ENCODE assay signal across 11 cellular contexts in genomic region chrX:143635915-143636314, GRCh38. TPM values are rescaled to one million over a fixed set of nuclear protein-coding genes. Genes with fewer than 3 reads are reported as not detected.
DNase-seq lines count a peak whose midpoint lies in the region; ATAC-seq and TF ChIP-seq lines count a peak whose summit lies in the region.
"Had no signal": no experiment of that assay in that cellular context is flagged by ENCODE, and none has a peak within 500 bp of the region (broad histone marks: within the 10 kb centered on the region; RNA-seq: fewer than 3 reads in every experiment).

Gene SLITRK4 (minus strand): TSS chrX:143636101. CDS start chrX:143631108, 4,993 bp downstream.

- H3K4me3 Mint-ChIP-seq in activated T-cell treated with anti-CD3 and anti-CD28 coated beads, Interleukin-2, amount 50 U/mL, for 72 hours, result no peak within 1 kb of the TSS
- H3K4me3 Mint-ChIP-seq: activated CD8-positive, alpha-beta memory T cell treated with anti-CD3 and anti-CD28 coated beads, Interleukin-2, amount 10 ng/mL, durations not matched to agents 7 days and 5 days had no signal

- intact Hi-C loops in dorsolateral prefrontal cortex (cut with DNase I), result no loop called here

- H3K23ac ChIP-seq in mesendoderm (ENCODE audit: low read length), result no peak within 1 kb of the TSS

- H2BK5ac ChIP-seq in mesendoderm (ENCODE audit: low read length), result no peak within 1 kb of the TSS

- TF ChIP-seq CTCF in dorsolateral prefrontal cortex (IDR thresholded peaks at IDR 0.05 in 54 of 56, conservative IDR thresholded peaks at IDR 0.05 in 2 of 56; ENCODE audit: low read depth in 1 of 56, partially characterized antibody in 56 of 56), result no peak

- peaks cover 5% of the 10 kb centered on the region for H3K4me1 Mint-ChIP-seq in activated T-cell treated with anti-CD3 and anti-CD28 coated beads, Interleukin-2, amount 50 U/mL, for 72 hours (ENCODE audit: low read depth)
- H3K4me1 Mint-ChIP-seq: activated CD8-positive, alpha-beta memory T cell treated with anti-CD3 and anti-CD28 coated beads, Interleukin-2, amount 10 ng/mL, durations not matched to agents 7 days and 5 days had no signal

- H3K27me3 Mint-ChIP-seq in activated T-cell treated with anti-CD3 and anti-CD28 coated beads, Interleukin-2, amount 50 U/mL, for 72 hours (ENCODE audit: low read depth), result peaks cover 35% of the 10 kb centered on the region

- no peak within 1 kb of the TSS for H2AK5ac ChIP-seq in mesendoderm (ENCODE audit: low read length)

- H3K4me3 ChIP-seq in dorsolateral prefrontal cortex (peak within 1 kb of the TSS in 58 of 59 donors; percentile 4 to 70 (median 54)), mesendoderm (ENCODE audit: low read length) (peak within 1 kb of the TSS; percentile 57), subcutaneous abdominal adipose tissue (ENCODE audit: low read depth in 1 of 5, low read length in 5 of 5) (peak within 1 kb of the TSS; percentile 33 to 69 (median 53))
- H3K4me3 ChIP-seq: SJSA1 had no signal

- H3K4me1 ChIP-seq in mesendoderm (ENCODE audit: control insufficient read depth, low read depth, low read length) (no peaks in the 10 kb centered on the region), subcutaneous abdominal adipose tissue (ENCODE audit: control insufficient read depth in 5 of 5, insufficient read depth in 5 of 5, low read length in 5 of 5) (peaks cover 0 to 22% (median 18%) of the 10 kb centered on the region in 5 donors)
- H3K4me1 ChIP-seq: SJSA1 had no signal

- H3K27ac Mint-ChIP-seq in activated T-cell treated with anti-CD3 and anti-CD28 coated beads, Interleukin-2, amount 50 U/mL, for 72 hours, result no peak within 1 kb of the TSS
- H3K27ac Mint-ChIP-seq: activated CD8-positive, alpha-beta memory T cell treated with anti-CD3 and anti-CD28 coated beads, Interleukin-2, amount 10 ng/mL, durations not matched to agents 7 days and 5 days had no signal

- DNase-seq in NCI-H460 (ENCODE audit: extremely low read depth, low read depth) (no peak), dorsolateral prefrontal cortex (peak in 4 of 10 donors; percentile 26 to 57 (median 38)), mesendoderm (peak; percentile 95), NCI-H2107 (lab: John Stamatoyannopoulos, UW) (no peak)
- no peak for DNase-seq in activated T-cell treated with anti-CD3 and anti-CD28 coated beads, Interleukin-2, amount 50 U/mL, for 72 hours
- DNase-seq: activated CD8-positive, alpha-beta memory T cell treated with anti-CD3 and anti-CD28 coated beads, Interleukin-2, amount 10 ng/mL, durations not matched to agents 7 days and 5 days; DND-41 had no signal

- H3K27me3 ChIP-seq in dorsolateral prefrontal cortex (peaks cover 0 to 62% (median 30%) of the 10 kb centered on the region in 45 donors), mesendoderm (ENCODE audit: insufficient read depth, low read length, poor library complexity) (no peaks in the 10 kb centered on the region), subcutaneous abdominal adipose tissue (ENCODE audit: control insufficient read depth in 5 of 5, insufficient read depth in 4 of 5, low read length in 5 of 5) (peaks cover under 1 to 21% (median 11%) of the 10 kb centered on the region in 5 donors)
- H3K27me3 ChIP-seq: SJSA1 had no signal

- WGBS in mesendoderm (ENCODE audit: extremely low coverage, insufficient coverage, low lambda C conversion rate), result no CpG with 5 or more reads among the region's 10 CpGs

- H3K4me2 ChIP-seq in mesendoderm (ENCODE audit: low read length), result peak within 1 kb of the TSS; percentile 40

- H3K79me2 ChIP-seq in mesendoderm (ENCODE audit: control insufficient read depth, insufficient read depth, low read length), result no peaks in the 10 kb centered on the region

- no peaks in the 10 kb centered on the region for H3K79me1 ChIP-seq in mesendoderm (ENCODE audit: low read length)

- H3K9ac ChIP-seq in mesendoderm (ENCODE audit: low read length), result peak within 1 kb of the TSS; percentile 45
- H3K9ac ChIP-seq in subcutaneous abdominal adipose tissue (ENCODE audit: low read length in 5 of 5), result no peak within 1 kb of the TSS

- H3K9me3 Mint-ChIP-seq in activated T-cell treated with anti-CD3 and anti-CD28 coated beads, Interleukin-2, amount 50 U/mL, for 72 hours, result peaks cover 0 to 4% of the 10 kb centered on the region in 2 donors

- peak within 1 kb of the TSS in 29 of 59 donors; percentile 16 to 74 (median 53) for H3K27ac ChIP-seq in dorsolateral prefrontal cortex
- H3K27ac ChIP-seq in mesendoderm (ENCODE audit: low read depth, low read length), result peak within 1 kb of the TSS; percentile 60
- H3K27ac ChIP-seq in subcutaneous abdominal adipose tissue (ENCODE audit: low read depth, low read length), result no peak within 1 kb of the TSS
- H3K27ac ChIP-seq: SJSA1 had no signal

- H4K5ac ChIP-seq in mesendoderm (ENCODE audit: low read length), result no peak within 1 kb of the TSS

- H3K36me3 ChIP-seq in mesendoderm (ENCODE audit: control insufficient read depth, insufficient read depth, low read length) (no peaks in the 10 kb centered on the region), subcutaneous abdominal adipose tissue (ENCODE audit: control insufficient read depth in 5 of 5, insufficient read depth in 5 of 5, low read length in 5 of 5) (no peaks in the 10 kb centered on the region)
- H3K36me3 ChIP-seq: SJSA1 had no signal

- H4K8ac ChIP-seq in mesendoderm (ENCODE audit: low read depth, low read length), result no peak within 1 kb of the TSS

- H3K36me3 Mint-ChIP-seq in activated T-cell treated with anti-CD3 and anti-CD28 coated beads, Interleukin-2, amount 50 U/mL, for 72 hours (ENCODE audit: insufficient read depth in 2 of 2), result peaks cover 1 to 7% of the 10 kb centered on the region in 2 donors

- peak within 1 kb of the TSS; percentile 60 for H3K56ac ChIP-seq in mesendoderm (ENCODE audit: low read length)

- H3K4ac ChIP-seq in mesendoderm (ENCODE audit: low read depth, low read length), result no peak within 1 kb of the TSS

- peak within 1 kb of the TSS; percentile 68 for H3K18ac ChIP-seq in mesendoderm (ENCODE audit: low read length)

- H2BK15ac ChIP-seq in mesendoderm (replicated peaks; ENCODE audit: low read depth), result peak within 1 kb of the TSS; percentile 25

- no peaks in the 10 kb centered on the region for H3K9me3 ChIP-seq in subcutaneous abdominal adipose tissue (ENCODE audit: control insufficient read depth in 5 of 5, low read length in 5 of 5)
- H3K9me3 ChIP-seq: SJSA1 had no signal

- no peak for ATAC-seq in activated T-cell treated with anti-CD3 and anti-CD28 coated beads, Interleukin-2, amount 50 U/mL, for 72 hours (replicated peaks in 1 of 2)
- ATAC-seq in GM19452 (IDR thresholded peaks at IDR 0.05; ENCODE audit: unreplicated experiment) (no peak), HG03571 (IDR thresholded peaks at IDR 0.05; ENCODE audit: unreplicated experiment) (no peak)
- ATAC-seq: activated CD8-positive, alpha-beta memory T cell treated with anti-CD3 and anti-CD28 coated beads, Interleukin-2, amount 10 ng/mL, durations not matched to agents 7 days and 5 days had no signal

- no peak within 1 kb of the TSS for H2BK120ac ChIP-seq in mesendoderm (ENCODE audit: low read depth, low read length)

RNA-seq across cellular contexts. Expression of gene SLITRK4, which starts in this region (rescaled TPM):
- 95.2 and 109 TPM in 2 replicates for total RNA-seq in NCI-H460 (2014; rRNA removed; shearing (Covaris generic))
- 28.1 and 36.5 TPM in 2 replicates for polyA plus RNA-seq in NCI-H460 (2014; cell fraction: nucleus; rRNA removed)
- total RNA-seq in dorsolateral prefrontal cortex, result 10 to 100 TPM; 10.1 to 65.4 (median 40.5) TPM
- 3.3 TPM for polyA plus RNA-seq in mesendoderm (2013, experiment 1 of 2)
- 3.2 TPM for polyA plus RNA-seq in mesendoderm (2013, experiment 2 of 2)
- total RNA-seq in activated T-cell treated with anti-CD3 and anti-CD28 coated beads, Interleukin-2, amount 50 U/mL, for 72 hours, result not detected
- total RNA-seq: activated CD8-positive, alpha-beta memory T cell treated with anti-CD3 and anti-CD28 coated beads, Interleukin-2, amount 10 ng/mL, durations not matched to agents 7 days and 5 days; SJSA1 had no signal

Comparison
In these comparisons a context has a peak if more than half of its experiments do, and no peak if none do; other contexts are left out.
1. RNA of gene SLITRK4 (total RNA-seq): 95.2 to 109 TPM in NCI-H460 and 10.1 to 65.4 TPM in dorsolateral prefrontal cortex; not detected in activated T-cell treated with anti-CD3 and anti-CD28 coated beads, Interleukin-2, amount 50 U/mL, for 72 hours; every median in the first group is over 10 times any median in the second.
2. Peak in every context shown above with its lines, with median percentiles within 50 percentile points of each other: H3K4me3 ChIP-seq.